Comparison of ENCODE assay signal across 1 cellular context in the genomic region with DNA sequence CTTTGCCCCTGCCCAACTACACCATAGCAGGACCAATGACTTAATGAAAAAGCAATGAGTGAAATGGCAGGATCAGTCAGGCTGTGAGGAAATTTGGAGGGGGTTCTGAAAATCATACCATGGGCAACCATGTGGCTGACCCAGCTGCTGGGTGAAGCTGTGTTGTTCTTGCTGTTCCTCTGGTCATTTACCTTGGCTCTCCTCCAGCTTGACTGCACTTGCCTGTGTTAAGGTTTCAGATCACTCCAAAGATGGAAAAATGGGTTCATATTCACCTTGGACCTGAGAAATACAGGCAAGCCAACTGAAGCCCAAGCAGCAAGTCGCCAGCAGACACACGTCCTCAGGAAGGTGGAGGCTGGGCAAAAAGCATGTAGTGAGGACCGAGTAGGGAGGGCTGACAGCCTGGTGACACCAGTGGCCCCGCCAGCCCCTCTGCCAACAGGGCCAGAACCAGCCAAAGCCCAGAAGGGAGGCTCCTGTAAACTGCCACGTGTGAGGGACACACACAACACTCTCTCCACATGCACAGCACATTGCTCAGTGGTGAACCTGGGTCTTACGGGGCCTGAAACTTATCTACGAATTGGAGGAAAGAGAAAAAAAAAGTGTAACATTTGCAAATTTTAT.
TF ChIP-seq lines count a peak whose summit lies in the region.

No MANE protein-coding gene starts in this region.

TF ChIP-seq in IMR-90, 13 proteins besides CTCF, POLR2A, EP300 and RAD21:
- TF ChIP-seq, protein P1, sequence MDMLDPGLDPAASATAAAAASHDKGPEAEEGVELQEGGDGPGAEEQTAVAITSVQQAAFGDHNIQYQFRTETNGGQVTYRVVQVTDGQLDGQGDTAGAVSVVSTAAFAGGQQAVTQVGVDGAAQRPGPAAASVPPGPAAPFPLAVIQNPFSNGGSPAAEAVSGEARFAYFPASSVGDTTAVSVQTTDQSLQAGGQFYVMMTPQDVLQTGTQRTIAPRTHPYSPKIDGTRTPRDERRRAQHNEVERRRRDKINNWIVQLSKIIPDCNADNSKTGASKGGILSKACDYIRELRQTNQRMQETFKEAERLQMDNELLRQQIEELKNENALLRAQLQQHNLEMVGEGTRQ (IDR thresholded peaks at IDR 0.05; ENCODE audit: low read depth, low read length): no peak
- TF ChIP-seq MAFK (IDR thresholded peaks at IDR 0.05; ENCODE audit: low read depth, low read length) (no peak), NFE2L2 (IDR thresholded peaks at IDR 0.05; ENCODE audit: low read depth, low read length) (no peak), BHLHE40 (IDR thresholded peaks at IDR 0.05; ENCODE audit: low read depth, low read length) (no peak)
